ENCODE assay signal across 8 cellular contexts in the genomic region with DNA sequence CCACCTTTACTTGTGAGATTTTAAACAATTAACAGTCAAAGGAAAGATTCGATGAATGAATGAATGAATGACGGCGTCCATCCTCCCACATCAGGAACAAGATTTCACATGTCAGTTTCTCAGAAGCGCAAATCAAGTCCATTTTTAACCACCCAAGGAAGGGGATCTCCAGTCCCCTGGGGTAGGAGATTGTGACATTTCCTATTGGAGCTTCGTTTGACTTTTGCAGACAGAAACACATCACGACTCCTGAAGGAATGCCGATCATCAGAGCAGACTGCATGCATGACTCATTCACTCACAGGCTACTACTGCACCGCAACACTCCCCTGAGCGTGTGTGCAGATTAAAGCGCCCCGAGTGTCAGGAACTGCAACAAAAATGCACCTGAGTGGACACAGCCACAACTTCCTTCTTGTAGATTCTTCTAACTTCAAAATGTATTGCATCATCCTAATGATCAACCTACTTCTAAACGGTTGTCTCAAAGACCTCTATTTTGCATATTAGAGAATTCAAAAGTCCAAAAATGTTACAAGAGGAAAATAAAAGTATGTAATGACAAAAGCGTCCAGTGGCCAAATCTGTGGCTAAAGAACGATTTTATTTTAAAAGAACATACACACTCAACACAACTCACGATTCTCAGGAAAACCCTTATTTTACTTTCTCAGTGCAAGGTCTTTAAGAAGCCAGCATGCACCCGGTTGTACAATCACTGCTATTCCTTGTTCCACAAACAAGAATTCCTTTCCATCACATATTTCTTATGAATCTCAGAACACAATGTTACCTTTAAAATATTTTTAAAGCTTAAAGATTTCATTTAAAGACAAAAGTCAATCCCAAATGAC.
DNase-seq lines count a peak whose midpoint lies in the region; ATAC-seq, FAIRE-seq and TF ChIP-seq lines count a peak whose summit lies in the region.

No MANE protein-coding gene starts in this region.

- H3K9me2 ChIP-seq in PC-3 (replicated peaks; ENCODE audit: low read length) = no peaks in the 10 kb centered on the region

- POLR2A ChIA-PET in PC-3 (lab: Charles Lee; ENCODE audit: unreplicated experiment) = interaction anchor here (0.8 kb wide), 1 partner anchor 83 kb away, joined by 5 read pairs; no protein-coding TSS in a partner anchor

- in situ Hi-C loops in GM13976 (cut with MboI; ENCODE audit: low sequenced_read_pairs, unreplicated experiment) = no loop called here

- TF ChIP-seq EP300 in stomach (IDR thresholded peaks at IDR 0.05) = no peak

- no peak overlapping the region for H2AFZ ChIP-seq in PC-3 (ENCODE audit: low read length)

- intact Hi-C loops in PC-3 (cut with micrococcal nuclease) (loop anchor here (1.0 to 5.0 kb wide), 3 partner anchors 23 to 235 kb away; partner anchors contain the start of genes CDNF, HSPA14 and MSANTD7), stomach (cut with DNase I; ENCODE audit: low total_unique reads) (no loop called here)

- H3K4me3 ChIP-seq in PC-3 (ENCODE audit: low read length) (peak overlapping the region; percentile 95), stomach (peak overlapping the region; percentile 61 to 80 (median 70))

- peaks cover 39 to 80% of the 10 kb centered on the region in 2 donors for H3K36me3 Mint-ChIP-seq in activated naive CD4-positive, alpha-beta T cell treated with anti-CD3 and anti-CD28 coated beads, Interleukin-2, amount 50 U/mL, for 72 hours

- TF ChIP-seq CTCF in GM13976 (IDR thresholded peaks at IDR 0.05; ENCODE audit: borderline replicate concordance, control extremely low read depth, extremely low read depth, insufficient read depth, missing control alignments) (no peak), PC-3 (conservative IDR thresholded peaks at IDR 0.05; ENCODE audit: low read depth, low read length) (no peak), stomach (IDR thresholded peaks at IDR 0.05) (no peak)

- TF ChIP-seq POLR2A in stomach (IDR thresholded peaks at IDR 0.05) (no peak), H54 (IDR thresholded peaks at IDR 0.05; ENCODE audit: low read depth, low read length) (no peak)

- CTCF ChIA-PET in PC-3 (lab: Charles Lee) = no interaction called here

- H3K9ac ChIP-seq in PC-3 (ENCODE audit: low read length) = peak overlapping the region; percentile 85

- peaks cover 66% of the 10 kb centered on the region for H3K79me2 ChIP-seq in PC-3 (ENCODE audit: low read length)

- BruUV-seq in PC-3 (replicated peaks; lab: Mats Ljungman, UMichigan) = TSS peak; percentile 27

- DNase-seq in GM13976 (ENCODE audit: low spot score) = peak; percentile 67
- DNase-seq in PC-3 = peak; percentile 75
- no peak for DNase-seq in activated naive CD4-positive, alpha-beta T cell treated with anti-CD3 and anti-CD28 coated beads, Interleukin-2, amount 50 U/mL, for 72 hours (ENCODE audit: low spot score in 2 of 2)
- peak; percentile 90 for DNase-seq in islet precursor cell
- DNase-seq in stomach = peak; percentile 72
- DNase-seq in H54 (ENCODE audit: insufficient read length, low spot score) = no peak
- DNase-seq in hippocampal formation (lab: John Stamatoyannopoulos, UW) = no peak

- peaks cover 4 to 14% of the 10 kb centered on the region in 2 donors for H3K9me3 Mint-ChIP-seq in activated naive CD4-positive, alpha-beta T cell treated with anti-CD3 and anti-CD28 coated beads, Interleukin-2, amount 50 U/mL, for 72 hours

- no peaks in the 10 kb centered on the region for H3F3A ChIP-seq in PC-3 (ENCODE audit: low read length, unreplicated experiment)

- H3K27me3 ChIP-seq in PC-3 (ENCODE audit: low read length) (no peaks in the 10 kb centered on the region), stomach (no peaks in the 10 kb centered on the region)

- peak overlapping the region; percentile 89 for H3K4me2 ChIP-seq in PC-3 (ENCODE audit: low read length)

- peaks cover 15% of the 10 kb centered on the region for H3K4me1 ChIP-seq in PC-3 (ENCODE audit: insufficient read depth, low read length)
- peaks cover 29 to 71% (median 56%) of the 10 kb centered on the region in 4 donors for H3K4me1 ChIP-seq in stomach

- no peak for FAIRE-seq in H54 (lab: Jason Lieb, UNC)

- H3K36me3 ChIP-seq in PC-3 (ENCODE audit: low read depth, low read length) = peaks cover 27% of the 10 kb centered on the region
- peaks cover 7 to 42% (median 25%) of the 10 kb centered on the region in 4 donors for H3K36me3 ChIP-seq in stomach

- WGBS in stomach, 5 donors = 13 to 26% (median 25%) methylated on average over 16 of the region's 16 CpGs

- H3K9me3 ChIP-seq in PC-3 (ENCODE audit: low read length) = no peaks in the 10 kb centered on the region
- no peaks in the 10 kb centered on the region for H3K9me3 ChIP-seq in stomach

- H3K27ac ChIP-seq in PC-3 (ENCODE audit: low read length) = peak overlapping the region; percentile 52
- peak overlapping the region; percentile 56 to 91 (median 80) for H3K27ac ChIP-seq in stomach

- ATAC-seq in HG02610 (IDR thresholded peaks at IDR 0.05; ENCODE audit: unreplicated experiment) (peak; percentile 47), PC-3 (peak; percentile 53)
- ATAC-seq in activated naive CD4-positive, alpha-beta T cell treated with anti-CD3 and anti-CD28 coated beads, Interleukin-2, amount 50 U/mL, for 72 hours = peak in 1 of 2 donors; percentile 59

- peak overlapping the region; percentile 87 to 94 for H3K27ac Mint-ChIP-seq in activated naive CD4-positive, alpha-beta T cell treated with anti-CD3 and anti-CD28 coated beads, Interleukin-2, amount 50 U/mL, for 72 hours

- peaks cover 25% of the 10 kb centered on the region for H4K20me1 ChIP-seq in PC-3 (ENCODE audit: low read length)

Comparison
In these comparisons a context has a peak if more than half of its experiments do, and no peak if none do; other contexts are left out.
1. DNase-seq: peak in GM13976 (single experiment), PC-3 (single experiment), islet precursor cell (single experiment) and stomach (single experiment); none in activated naive CD4-positive, alpha-beta T cell treated with anti-CD3 and anti-CD28 coated beads, Interleukin-2, amount 50 U/mL, for 72 hours (0 of 2), H54 (single experiment) and hippocampal formation (0 of 2).